Comparison of ENCODE assay signal across 26 cellular contexts in the genomic region with DNA sequence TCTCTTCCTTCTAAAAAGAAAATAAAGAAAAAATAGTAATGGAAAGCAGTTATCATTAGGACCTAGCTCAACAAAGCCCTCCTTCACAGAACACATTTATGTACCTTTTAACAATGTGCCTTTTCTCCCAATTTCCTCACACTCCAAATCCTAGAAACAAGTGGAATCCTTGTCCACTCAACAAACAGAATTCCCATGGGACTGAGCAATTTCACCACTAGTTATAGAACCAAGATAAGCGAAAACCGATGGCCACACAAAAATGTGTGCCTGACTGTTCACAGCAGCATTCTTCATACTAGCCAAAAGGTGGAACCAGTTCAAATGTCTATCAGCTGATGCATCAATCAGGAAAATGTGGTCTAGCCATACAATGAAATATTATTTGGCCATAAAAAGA. TPM values are rescaled to one million over a fixed set of nuclear protein-coding genes. Genes with fewer than 3 reads are reported as not detected.
"Had no signal": no experiment of that assay in that cellular context is flagged by ENCODE, and none has a peak within 500 bp of the region (broad histone marks: within the 10 kb centered on the region; RNA-seq: fewer than 3 reads in every experiment).

No MANE protein-coding gene starts in this region.

- DNase-seq: activated CD4-positive, alpha-beta T cell treated with anti-CD3 and anti-CD28 coated beads for 36 hours; activated CD4-positive, CD25-positive, alpha-beta regulatory T cell; activated CD8-positive, alpha-beta memory T cell treated with anti-CD3 and anti-CD28 coated beads, Interleukin-2, amount 10 ng/mL, durations not matched to agents 7 days and 5 days; activated CD8-positive, alpha-beta T cell treated with anti-CD3 and anti-CD28 coated beads, Interleukin-2, amount 10 ng/mL, durations not matched to agents 7 days and 5 days; activated effector memory CD4-positive, alpha-beta T cell treated with anti-CD3 and anti-CD28 coated beads, Interleukin-2, amount 50 U/mL, for 16 hours; activated naive CD4-positive, alpha-beta T cell treated with anti-CD3 and anti-CD28 coated beads for 36 hours; activated naive CD8-positive, alpha-beta T cell treated with anti-CD3 and anti-CD28 coated beads for 36 hours; adrenal gland; central memory CD4-positive, alpha-beta T cell; endodermal cell; foreskin keratinocyte; islet precursor cell; left ventricle myocardium inferior; pancreas; psoas muscle; stimulated activated CD4-positive, alpha-beta T cell treated with anti-CD3 and anti-CD28 coated beads, Interleukin-15, amount 100 ng/mL, for 24 hours; stimulated activated CD4-positive, alpha-beta T cell treated with anti-CD3 and anti-CD28 coated beads, Interleukin-2, amount 100 ng/mL, for 24 hours; stimulated activated naive CD8-positive, alpha-beta T cell treated with anti-CD3 and anti-CD28 coated beads, Interleukin-15, Interleukin-2, amounts not matched to agents 100 U/mL and 50 U/mL, for 24 hours had no signal

- H3K27ac Mint-ChIP-seq: activated CD4-positive, alpha-beta T cell treated with anti-CD3 and anti-CD28 coated beads for 36 hours; activated CD8-positive, alpha-beta memory T cell treated with anti-CD3 and anti-CD28 coated beads, Interleukin-2, amount 10 ng/mL, durations not matched to agents 7 days and 5 days; activated CD8-positive, alpha-beta T cell treated with anti-CD3 and anti-CD28 coated beads, Interleukin-2, amount 10 ng/mL, durations not matched to agents 7 days and 5 days; activated naive CD4-positive, alpha-beta T cell treated with anti-CD3 and anti-CD28 coated beads for 36 hours; activated naive CD8-positive, alpha-beta T cell treated with anti-CD3 and anti-CD28 coated beads for 36 hours; dendritic cell treated with granulocyte-macrophage colony-stimulating factor and Interleukin-4, amounts not matched to agents 40 ng/mL and 50 ng/mL, for 4 days; endodermal cell; type B pancreatic cell had no signal

- H3K27me3 ChIP-seq: adrenal gland, ascending aorta, foreskin keratinocyte, pancreas had no signal

- H3K4me3 ChIP-seq: adrenal gland, ascending aorta, left ventricle myocardium inferior, lung, pancreas, psoas muscle, smooth muscle cell, thoracic aorta had no signal

- H3K9me3 ChIP-seq: adrenal gland, ascending aorta, left ventricle myocardium inferior, pancreas, psoas muscle, thoracic aorta had no signal

- H3K4me1 Mint-ChIP-seq: endodermal cell had no signal

- H3K27me3 Mint-ChIP-seq: activated CD4-positive, alpha-beta T cell treated with anti-CD3 and anti-CD28 coated beads for 36 hours; activated CD8-positive, alpha-beta memory T cell treated with anti-CD3 and anti-CD28 coated beads, Interleukin-2, amount 10 ng/mL, durations not matched to agents 7 days and 5 days; activated naive CD8-positive, alpha-beta T cell treated with anti-CD3 and anti-CD28 coated beads for 36 hours; dendritic cell treated with granulocyte-macrophage colony-stimulating factor and Interleukin-4, amounts not matched to agents 40 ng/mL and 50 ng/mL, for 4 days; type B pancreatic cell had no signal

- H3K4me3 Mint-ChIP-seq: activated CD4-positive, alpha-beta T cell treated with anti-CD3 and anti-CD28 coated beads for 36 hours; activated CD8-positive, alpha-beta memory T cell treated with anti-CD3 and anti-CD28 coated beads, Interleukin-2, amount 10 ng/mL, durations not matched to agents 7 days and 5 days; activated CD8-positive, alpha-beta T cell treated with anti-CD3 and anti-CD28 coated beads, Interleukin-2, amount 10 ng/mL, durations not matched to agents 7 days and 5 days; activated naive CD4-positive, alpha-beta T cell treated with anti-CD3 and anti-CD28 coated beads for 36 hours; activated naive CD8-positive, alpha-beta T cell treated with anti-CD3 and anti-CD28 coated beads for 36 hours; dendritic cell treated with granulocyte-macrophage colony-stimulating factor and Interleukin-4, amounts not matched to agents 40 ng/mL and 50 ng/mL, for 4 days; endodermal cell; type B pancreatic cell had no signal

- H3K9me3 Mint-ChIP-seq: activated naive CD4-positive, alpha-beta T cell treated with anti-CD3 and anti-CD28 coated beads for 36 hours; activated naive CD8-positive, alpha-beta T cell treated with anti-CD3 and anti-CD28 coated beads for 36 hours; dendritic cell treated with granulocyte-macrophage colony-stimulating factor and Interleukin-4, amounts not matched to agents 40 ng/mL and 50 ng/mL, for 4 days; endodermal cell; type B pancreatic cell had no signal

- H3K4me1 ChIP-seq: adrenal gland, ascending aorta, foreskin keratinocyte, left ventricle myocardium inferior, pancreas, psoas muscle had no signal

- H3K27ac ChIP-seq: adrenal gland, ascending aorta, foreskin keratinocyte, left ventricle myocardium inferior, pancreas, psoas muscle, thoracic aorta had no signal

- ATAC-seq: activated CD4-positive, alpha-beta T cell treated with anti-CD3 and anti-CD28 coated beads for 36 hours; activated CD8-positive, alpha-beta memory T cell treated with anti-CD3 and anti-CD28 coated beads, Interleukin-2, amount 10 ng/mL, durations not matched to agents 7 days and 5 days; activated CD8-positive, alpha-beta T cell treated with anti-CD3 and anti-CD28 coated beads, Interleukin-2, amount 10 ng/mL, durations not matched to agents 7 days and 5 days; esophagus mucosa; foreskin keratinocyte; pancreas; psoas muscle; stimulated activated naive CD8-positive, alpha-beta T cell treated with anti-CD3 and anti-CD28 coated beads, Interleukin-15, Interleukin-2, amounts not matched to agents 100 U/mL and 50 U/mL, for 24 hours had no signal

RNA-seq across cellular contexts. Expression of a gene that starts 22.6 kb away (rescaled TPM):
- total RNA-seq: activated CD8-positive, alpha-beta T cell treated with anti-CD3 and anti-CD28 coated beads, Interleukin-2, amount 10 ng/mL, durations not matched to agents 7 days and 5 days; ascending aorta; esophagus mucosa; foreskin keratinocyte; left ventricle myocardium inferior; mucosa of gallbladder; psoas muscle; smooth muscle cell; thoracic aorta had no signal
- polyA plus RNA-seq: smooth muscle cell had no signal

RNA-seq across cellular contexts. Expression of a gene that starts 57.9 kb away (rescaled TPM):
- total RNA-seq: ascending aorta had no signal
